In genomic region chr10:80158598-80159127, GRCh38 we compare ENCODE assay signal across 1 cellular context.
A peak's percentile ranks its signal among the peaks of the same experiment; 100 is the strongest.
TF ChIP-seq lines count a peak whose summit lies in the region.

No MANE protein-coding gene starts in this region.

TF ChIP-seq in K562, 482 proteins besides CTCF, POLR2A, EP300 and RAD21 (continued from another document and continues in another):
- TF ChIP-seq, protein P1, sequence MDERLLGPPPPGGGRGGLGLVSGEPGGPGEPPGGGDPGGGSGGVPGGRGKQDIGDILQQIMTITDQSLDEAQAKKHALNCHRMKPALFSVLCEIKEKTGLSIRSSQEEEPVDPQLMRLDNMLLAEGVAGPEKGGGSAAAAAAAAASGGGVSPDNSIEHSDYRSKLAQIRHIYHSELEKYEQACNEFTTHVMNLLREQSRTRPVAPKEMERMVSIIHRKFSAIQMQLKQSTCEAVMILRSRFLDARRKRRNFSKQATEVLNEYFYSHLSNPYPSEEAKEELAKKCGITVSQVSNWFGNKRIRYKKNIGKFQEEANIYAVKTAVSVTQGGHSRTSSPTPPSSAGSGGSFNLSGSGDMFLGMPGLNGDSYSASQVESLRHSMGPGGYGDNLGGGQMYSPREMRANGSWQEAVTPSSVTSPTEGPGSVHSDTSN (CRISPR knock-in tag; IDR thresholded peaks at IDR 0.05; ENCODE audit: low read depth): no peak
- TF ChIP-seq, protein P1 (tag; conservative IDR thresholded peaks at IDR 0.05; ENCODE audit: low read depth): no peak
- TF ChIP-seq SP2 (IDR thresholded peaks at IDR 0.05; ENCODE audit: extremely low read depth, low read depth, low read length, poor library complexity, severe bottlenecking): no peak
- no peak for TF ChIP-seq XRCC4 (IDR thresholded peaks at IDR 0.05; ENCODE audit: extremely low read depth, insufficient read depth, insufficient read length)
- TF ChIP-seq KHSRP (IDR thresholded peaks at IDR 0.05): no peak
- TF ChIP-seq BRF1 (IDR thresholded peaks at IDR 0.05; ENCODE audit: borderline replicate concordance, extremely low read depth, insufficient read length): no peak
- no peak for TF ChIP-seq TEAD1 (CRISPR knock-in tag; IDR thresholded peaks at IDR 0.05)
- no peak for TF ChIP-seq ZC3H4 (CRISPR knock-in tag; IDR thresholded peaks at IDR 0.05; ENCODE audit: borderline replicate concordance)
- TF ChIP-seq SMAD3 (CRISPR knock-in tag; conservative IDR thresholded peaks at IDR 0.05): no peak
- TF ChIP-seq MEIS2 (IDR thresholded peaks at IDR 0.05; ENCODE audit: partially characterized antibody): peak; percentile 56
- TF ChIP-seq MLX (CRISPR knock-in tag; conservative IDR thresholded peaks at IDR 0.05): no peak
- TF ChIP-seq GABPB1 (CRISPR knock-in tag; IDR thresholded peaks at IDR 0.05): peak; percentile 75
- TF ChIP-seq ZNF121 (CRISPR knock-in tag; conservative IDR thresholded peaks at IDR 0.05): no peak
- TF ChIP-seq MCM7 (IDR thresholded peaks at IDR 0.05): no peak
- TF ChIP-seq ZNF512 (tag; IDR thresholded peaks at IDR 0.05): no peak
- no peak for TF ChIP-seq SMARCB1 (IDR thresholded peaks at IDR 0.05; ENCODE audit: insufficient read length, low read depth)
- TF ChIP-seq ZNF561 (CRISPR knock-in tag; conservative IDR thresholded peaks at IDR 0.05): no peak
- TF ChIP-seq DPF2 (IDR thresholded peaks at IDR 0.05): peak; percentile 77
- TF ChIP-seq BCL6 (CRISPR knock-in tag; IDR thresholded peaks at IDR 0.05): no peak
- TF ChIP-seq, protein P2, sequence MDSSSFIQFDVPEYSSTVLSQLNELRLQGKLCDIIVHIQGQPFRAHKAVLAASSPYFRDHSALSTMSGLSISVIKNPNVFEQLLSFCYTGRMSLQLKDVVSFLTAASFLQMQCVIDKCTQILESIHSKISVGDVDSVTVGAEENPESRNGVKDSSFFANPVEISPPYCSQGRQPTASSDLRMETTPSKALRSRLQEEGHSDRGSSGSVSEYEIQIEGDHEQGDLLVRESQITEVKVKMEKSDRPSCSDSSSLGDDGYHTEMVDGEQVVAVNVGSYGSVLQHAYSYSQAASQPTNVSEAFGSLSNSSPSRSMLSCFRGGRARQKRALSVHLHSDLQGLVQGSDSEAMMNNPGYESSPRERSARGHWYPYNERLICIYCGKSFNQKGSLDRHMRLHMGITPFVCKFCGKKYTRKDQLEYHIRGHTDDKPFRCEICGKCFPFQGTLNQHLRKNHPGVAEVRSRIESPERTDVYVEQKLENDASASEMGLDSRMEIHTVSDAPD (CRISPR knock-in tag; IDR thresholded peaks at IDR 0.05): no peak
- TF ChIP-seq CCAR2 (IDR thresholded peaks at IDR 0.05; ENCODE audit: low read depth, low read length): no peak
- TF ChIP-seq NBN (IDR thresholded peaks at IDR 0.05; ENCODE audit: low read depth): peak; percentile 51; the same call in 1 of the 2 replicates
- TF ChIP-seq EGR1 (conservative IDR thresholded peaks at IDR 0.05): peak; percentile 56; the same call in 1 of the 2 replicates
- no peak for TF ChIP-seq PTRF (tag; IDR thresholded peaks at IDR 0.05)
- TF ChIP-seq RFX1 (IDR thresholded peaks at IDR 0.05): no peak
- TF ChIP-seq, protein P3, sequence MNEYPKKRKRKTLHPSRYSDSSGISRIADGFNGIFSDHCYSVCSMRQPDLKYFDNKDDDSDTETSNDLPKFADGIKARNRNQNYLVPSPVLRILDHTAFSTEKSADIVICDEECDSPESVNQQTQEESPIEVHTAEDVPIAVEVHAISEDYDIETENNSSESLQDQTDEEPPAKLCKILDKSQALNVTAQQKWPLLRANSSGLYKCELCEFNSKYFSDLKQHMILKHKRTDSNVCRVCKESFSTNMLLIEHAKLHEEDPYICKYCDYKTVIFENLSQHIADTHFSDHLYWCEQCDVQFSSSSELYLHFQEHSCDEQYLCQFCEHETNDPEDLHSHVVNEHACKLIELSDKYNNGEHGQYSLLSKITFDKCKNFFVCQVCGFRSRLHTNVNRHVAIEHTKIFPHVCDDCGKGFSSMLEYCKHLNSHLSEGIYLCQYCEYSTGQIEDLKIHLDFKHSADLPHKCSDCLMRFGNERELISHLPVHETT (CRISPR knock-in tag; conservative IDR thresholded peaks at IDR 0.05 in 1 of 2, IDR thresholded peaks at IDR 0.05 in 1 of 2): 0 out of 4 replicates have a peak, but pooled peaks of 1 of the 2 experiments have one; percentile 21
- TF ChIP-seq YY1 (IDR thresholded peaks at IDR 0.05; ENCODE audit: borderline replicate concordance in 1 of 3, control insufficient read depth in 1 of 3, extremely low read depth in 1 of 3, insufficient read depth in 3 of 3, insufficient read length in 1 of 3, insufficient replicate concordance in 2 of 3, low read depth in 1 of 3, low read length in 2 of 3): no peak
- no peak for TF ChIP-seq CREB3 (tag; conservative IDR thresholded peaks at IDR 0.05; ENCODE audit: low read depth)
- TF ChIP-seq NR2C2 (CRISPR knock-in tag; IDR thresholded peaks at IDR 0.05): no peak
- TF ChIP-seq NR2C2 (tag; IDR thresholded peaks at IDR 0.05): peak; percentile 32; the same call in 1 of the 2 replicates
- TF ChIP-seq SOX6 (IDR thresholded peaks at IDR 0.05): peak; percentile 34; the same call in 1 of the 2 replicates
- no peak for TF ChIP-seq SIX5 (IDR thresholded peaks at IDR 0.05; ENCODE audit: borderline replicate concordance in 1 of 2, insufficient read depth in 1 of 2, low read depth in 1 of 2, low read length in 2 of 2)
- TF ChIP-seq ZNF668 (CRISPR knock-in tag; IDR thresholded peaks at IDR 0.05): no peak
- TF ChIP-seq, protein P4, sequence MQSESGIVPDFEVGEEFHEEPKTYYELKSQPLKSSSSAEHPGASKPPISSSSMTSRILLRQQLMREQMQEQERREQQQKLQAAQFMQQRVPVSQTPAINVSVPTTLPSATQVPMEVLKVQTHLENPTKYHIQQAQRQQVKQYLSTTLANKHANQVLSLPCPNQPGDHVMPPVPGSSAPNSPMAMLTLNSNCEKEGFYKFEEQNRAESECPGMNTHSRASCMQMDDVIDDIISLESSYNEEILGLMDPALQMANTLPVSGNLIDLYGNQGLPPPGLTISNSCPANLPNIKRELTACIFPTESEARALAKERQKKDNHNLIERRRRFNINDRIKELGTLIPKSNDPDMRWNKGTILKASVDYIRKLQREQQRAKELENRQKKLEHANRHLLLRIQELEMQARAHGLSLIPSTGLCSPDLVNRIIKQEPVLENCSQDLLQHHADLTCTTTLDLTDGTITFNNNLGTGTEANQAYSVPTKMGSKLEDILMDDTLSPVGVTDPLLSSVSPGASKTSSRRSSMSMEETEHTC (IDR thresholded peaks at IDR 0.05): no peak
- TF ChIP-seq, protein P5, sequence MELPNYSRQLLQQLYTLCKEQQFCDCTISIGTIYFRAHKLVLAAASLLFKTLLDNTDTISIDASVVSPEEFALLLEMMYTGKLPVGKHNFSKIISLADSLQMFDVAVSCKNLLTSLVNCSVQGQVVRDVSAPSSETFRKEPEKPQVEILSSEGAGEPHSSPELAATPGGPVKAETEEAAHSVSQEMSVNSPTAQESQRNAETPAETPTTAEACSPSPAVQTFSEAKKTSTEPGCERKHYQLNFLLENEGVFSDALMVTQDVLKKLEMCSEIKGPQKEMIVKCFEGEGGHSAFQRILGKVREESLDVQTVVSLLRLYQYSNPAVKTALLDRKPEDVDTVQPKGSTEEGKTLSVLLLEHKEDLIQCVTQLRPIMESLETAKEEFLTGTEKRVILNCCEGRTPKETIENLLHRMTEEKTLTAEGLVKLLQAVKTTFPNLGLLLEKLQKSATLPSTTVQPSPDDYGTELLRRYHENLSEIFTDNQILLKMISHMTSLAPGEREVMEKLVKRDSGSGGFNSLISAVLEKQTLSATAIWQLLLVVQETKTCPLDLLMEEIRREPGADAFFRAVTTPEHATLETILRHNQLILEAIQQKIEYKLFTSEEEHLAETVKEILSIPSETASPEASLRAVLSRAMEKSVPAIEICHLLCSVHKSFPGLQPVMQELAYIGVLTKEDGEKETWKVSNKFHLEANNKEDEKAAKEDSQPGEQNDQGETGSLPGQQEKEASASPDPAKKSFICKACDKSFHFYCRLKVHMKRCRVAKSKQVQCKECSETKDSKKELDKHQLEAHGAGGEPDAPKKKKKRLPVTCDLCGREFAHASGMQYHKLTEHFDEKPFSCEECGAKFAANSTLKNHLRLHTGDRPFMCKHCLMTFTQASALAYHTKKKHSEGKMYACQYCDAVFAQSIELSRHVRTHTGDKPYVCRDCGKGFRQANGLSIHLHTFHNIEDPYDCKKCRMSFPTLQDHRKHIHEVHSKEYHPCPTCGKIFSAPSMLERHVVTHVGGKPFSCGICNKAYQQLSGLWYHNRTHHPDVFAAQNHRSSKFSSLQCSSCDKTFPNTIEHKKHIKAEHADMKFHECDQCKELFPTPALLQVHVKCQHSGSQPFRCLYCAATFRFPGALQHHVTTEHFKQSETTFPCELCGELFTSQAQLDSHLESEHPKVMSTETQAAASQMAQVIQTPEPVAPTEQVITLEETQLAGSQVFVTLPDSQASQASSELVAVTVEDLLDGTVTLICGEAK (IDR thresholded peaks at IDR 0.05): peak; percentile 85
- TF ChIP-seq, protein P5 (CRISPR knock-in tag; IDR thresholded peaks at IDR 0.05): no peak
- no peak for TF ChIP-seq RBM34 (IDR thresholded peaks at IDR 0.05; ENCODE audit: borderline replicate concordance, insufficient read depth, low read length)
- TF ChIP-seq ZNF239 (CRISPR knock-in tag; IDR thresholded peaks at IDR 0.05): no peak
- TF ChIP-seq TBP (optimal IDR thresholded peaks at IDR 0.05; ENCODE audit: low read depth, low read length): no peak
- TF ChIP-seq PTTG1 (tag; IDR thresholded peaks at IDR 0.05; ENCODE audit: low read depth): no peak
- TF ChIP-seq GATA2 (CRISPR knock-in tag; IDR thresholded peaks at IDR 0.05): no peak
- TF ChIP-seq MTA3 (IDR thresholded peaks at IDR 0.05; ENCODE audit: borderline replicate concordance): peak; percentile 48; the same call in 1 of the 2 replicates
- peak; percentile 13 to 74; a peak in 2 of 4 replicates for TF ChIP-seq TRIM24 (IDR thresholded peaks at IDR 0.05)
- TF ChIP-seq ZKSCAN3 (CRISPR knock-in tag; IDR thresholded peaks at IDR 0.05): no peak
- TF ChIP-seq ILF3 (IDR thresholded peaks at IDR 0.05; ENCODE audit: borderline replicate concordance): no peak
- TF ChIP-seq FOXJ3 (CRISPR knock-in tag; IDR thresholded peaks at IDR 0.05): no peak
- TF ChIP-seq HSF4 (CRISPR knock-in tag; IDR thresholded peaks at IDR 0.05; ENCODE audit: borderline replicate concordance): no peak
- TF ChIP-seq ATF7 (IDR thresholded peaks at IDR 0.05): peak; percentile 84
- no peak for TF ChIP-seq MIER1 (IDR thresholded peaks at IDR 0.05; ENCODE audit: low read depth)
- no peak for TF ChIP-seq LEF1 (IDR thresholded peaks at IDR 0.05)
- TF ChIP-seq TARDBP (IDR thresholded peaks at IDR 0.05): no peak
- TF ChIP-seq CBFA2T3 (IDR thresholded peaks at IDR 0.05): no peak; the same call in 1 of the 2 replicates
- TF ChIP-seq NFE2L1 (tag; IDR thresholded peaks at IDR 0.05; ENCODE audit: borderline replicate concordance, low read depth): no peak
